ENCODE assay signal across 28 cellular contexts in the genomic region with DNA sequence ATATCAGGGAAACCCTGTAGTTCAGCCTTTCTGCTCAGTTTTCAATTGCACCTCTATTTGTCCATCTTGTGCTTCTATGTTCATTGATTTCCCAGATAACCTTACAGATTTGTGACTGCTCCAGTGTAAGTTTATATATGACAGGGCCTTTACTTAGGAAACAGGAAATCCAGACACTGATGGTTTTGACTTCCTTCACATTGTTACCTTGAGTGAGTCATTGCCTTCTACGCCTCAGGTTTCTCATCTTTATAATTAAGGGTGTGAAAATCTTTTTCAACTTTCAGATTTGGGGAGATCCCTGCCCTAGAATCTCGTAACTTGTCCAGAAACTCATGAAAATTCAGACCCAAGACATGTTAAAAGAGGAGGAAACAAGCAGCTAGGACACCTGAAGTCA.
DNase-seq lines count a peak whose midpoint lies in the region; ATAC-seq and TF ChIP-seq lines count a peak whose summit lies in the region.
"Had no signal": no experiment of that assay in that cellular context is flagged by ENCODE, and none has a peak within 500 bp of the region (broad histone marks: within the 10 kb centered on the region; RNA-seq: fewer than 3 reads in every experiment).

No MANE protein-coding gene starts in this region.

- ATAC-seq in GM19043 (IDR thresholded peaks at IDR 0.05; ENCODE audit: low read depth, unreplicated experiment) (peak; percentile 55), HG02588 (IDR thresholded peaks at IDR 0.05; ENCODE audit: unreplicated experiment) (no peak), HG02571 (IDR thresholded peaks at IDR 0.05; ENCODE audit: unreplicated experiment) (no peak)
- ATAC-seq in central memory CD8-positive, alpha-beta T cell (replicated peaks; ENCODE audit: extremely low read depth, poor library complexity, severe bottlenecking): peak; percentile 43
- ATAC-seq: body of pancreas; left lung; naive thymus-derived CD4-positive, alpha-beta T cell had no signal

- no peak overlapping the region for H3K4me3 Mint-ChIP-seq in central memory CD8-positive, alpha-beta T cell
- no peak overlapping the region for H3K4me3 Mint-ChIP-seq in glutamatergic neuron (ENCODE audit: unreplicated experiment)

- no peaks in the 10 kb centered on the region for H3K9me3 Mint-ChIP-seq in central memory CD8-positive, alpha-beta T cell
- no peaks in the 10 kb centered on the region for H3K9me3 Mint-ChIP-seq in glutamatergic neuron (ENCODE audit: unreplicated experiment)
- H3K9me3 Mint-ChIP-seq: naive thymus-derived CD4-positive, alpha-beta T cell had no signal

- TF ChIP-seq CTCF in glutamatergic neuron (IDR thresholded peaks at IDR 0.05; ENCODE audit: partially characterized antibody, unreplicated experiment): no peak

- H3K4me1 Mint-ChIP-seq in central memory CD8-positive, alpha-beta T cell: peaks cover 11% of the 10 kb centered on the region
- H3K4me1 Mint-ChIP-seq in glutamatergic neuron (ENCODE audit: low read depth, unreplicated experiment): peaks cover 27% of the 10 kb centered on the region

- H3K36me3 Mint-ChIP-seq in central memory CD8-positive, alpha-beta T cell (ENCODE audit: insufficient read depth): peaks cover 2% of the 10 kb centered on the region
- H3K36me3 Mint-ChIP-seq in glutamatergic neuron (ENCODE audit: unreplicated experiment): no peaks in the 10 kb centered on the region

- no peak overlapping the region for H3K27ac Mint-ChIP-seq in central memory CD8-positive, alpha-beta T cell (ENCODE audit: low read depth)
- H3K27ac Mint-ChIP-seq in glutamatergic neuron (ENCODE audit: unreplicated experiment): no peak overlapping the region
- H3K27ac Mint-ChIP-seq: naive thymus-derived CD4-positive, alpha-beta T cell had no signal

- H3K27me3 Mint-ChIP-seq in central memory CD8-positive, alpha-beta T cell: no peaks in the 10 kb centered on the region
- no peaks in the 10 kb centered on the region for H3K27me3 Mint-ChIP-seq in glutamatergic neuron (ENCODE audit: unreplicated experiment)

- DNase-seq in HT-29 (ENCODE audit: low spot score) (peak; percentile 5), kidney tubule cell (ENCODE audit: low spot score) (peak; percentile 15), middle frontal gyrus (ENCODE audit: extremely low spot score, low spot score) (no peak), glutamatergic neuron (no peak)
- no peak for DNase-seq in central memory CD8-positive, alpha-beta T cell (ENCODE audit: low spot score in 2 of 2)
- DNase-seq: activated CD4-positive, alpha-beta T cell treated with anti-CD3 and anti-CD28 coated beads, Interleukin-2, amount 50 U/mL, for 4 hours; activated gamma-delta T cell; adrenal gland; body of pancreas; C1 segment of cervical spinal cord; Caco-2; effector CD4-positive, alpha-beta T cell; foreskin melanocyte; GDM1; hypothalamus; left lung; naive thymus-derived CD4-positive, alpha-beta T cell; NCI-H1105; NCI-H1930; NCI-H526; PC-9; SHP77 treated with DMSO at 0.1 percent for 48 hours; stimulated activated naive CD4-positive, alpha-beta T cell treated with Interleukin-2 at 50 U/mL for 16 hours; T-helper 9 cell; WERI-Rb-1 had no signal

Comparison
In these comparisons a context has a peak if more than half of its experiments do, and no peak if none do; other contexts are left out.
1. ATAC-seq: peak in GM19043 (single experiment) and central memory CD8-positive, alpha-beta T cell (single experiment); none in HG02588 (single experiment) and HG02571 (single experiment).
2. DNase-seq: peak in HT-29 (single experiment) and kidney tubule cell (single experiment); none in central memory CD8-positive, alpha-beta T cell (0 of 2), middle frontal gyrus (single experiment) and glutamatergic neuron (single experiment).